15 cellular contexts compared by ENCODE assay signal in genomic region chr17:81899514-81900166, GRCh38. TPM values are rescaled to one million over a fixed set of nuclear protein-coding genes. Genes with fewer than 3 reads are reported as not detected.
"Had no signal": no experiment of that assay in that cellular context is flagged by ENCODE, and none has a peak within 500 bp of the region (broad histone marks: within the 10 kb centered on the region; RNA-seq: fewer than 3 reads in every experiment).

No MANE protein-coding gene starts in this region.

- H3K9me3 ChIP-seq: gastrocnemius medialis, ovary, tibial artery had no signal

- H3K27me3 ChIP-seq: gastrocnemius medialis, ovary, tibial artery had no signal

- ATAC-seq: activated T-helper 17 cell treated with anti-CD3 and anti-CD28 coated beads, Interleukin-2, amount 50 U/mL, for 72 hours; gastrocnemius medialis; left lobe of liver; T-helper 17 cell had no signal

- H3K27ac Mint-ChIP-seq: activated B cell treated with CpG ODN at 0.5 μM for 24 hours; activated CD4-positive, alpha-beta T cell treated with anti-CD3 and anti-CD28 coated beads, Interleukin-2, amount 10 ng/mL, durations not matched to agents 24 days and 14 days; activated naive CD4-positive, alpha-beta T cell treated with anti-CD3 and anti-CD28 coated beads for 36 hours; activated T-helper 17 cell treated with anti-CD3 and anti-CD28 coated beads, Interleukin-2, amount 50 U/mL, for 72 hours; nephron; T-helper 17 cell had no signal

- H3K4me3 ChIP-seq: gastrocnemius medialis, ovary, tibial artery had no signal

- H3K27ac ChIP-seq: gastrocnemius medialis, ovary, tibial artery had no signal

- H3K36me3 ChIP-seq: ovary had no signal

- H3K4me3 Mint-ChIP-seq: activated B cell treated with CpG ODN at 0.5 μM for 24 hours; activated CD4-positive, alpha-beta T cell treated with anti-CD3 and anti-CD28 coated beads, Interleukin-2, amount 10 ng/mL, durations not matched to agents 24 days and 14 days; activated naive CD4-positive, alpha-beta T cell treated with anti-CD3 and anti-CD28 coated beads for 36 hours; activated T-helper 17 cell treated with anti-CD3 and anti-CD28 coated beads, Interleukin-2, amount 50 U/mL, for 72 hours; nephron; T-helper 17 cell had no signal

- H3K4me1 Mint-ChIP-seq: nephron had no signal

- DNase-seq: activated B cell treated with CpG ODN at 0.5 μM for 24 hours; activated CD4-positive, alpha-beta T cell treated with anti-CD3 and anti-CD28 coated beads, Interleukin-2, amount 10 ng/mL, durations not matched to agents 24 days and 14 days; activated naive CD4-positive, alpha-beta T cell treated with anti-CD3 and anti-CD28 coated beads for 36 hours; cortex of kidney; effector CD8-positive, alpha-beta T cell; islet precursor cell; mammary epithelial cell; ovary; retina; T-helper 17 cell; tibial artery had no signal

- H3K9me3 Mint-ChIP-seq: activated B cell treated with CpG ODN at 0.5 μM for 24 hours; activated CD4-positive, alpha-beta T cell treated with anti-CD3 and anti-CD28 coated beads, Interleukin-2, amount 10 ng/mL, durations not matched to agents 24 days and 14 days; activated naive CD4-positive, alpha-beta T cell treated with anti-CD3 and anti-CD28 coated beads for 36 hours; activated T-helper 17 cell treated with anti-CD3 and anti-CD28 coated beads, Interleukin-2, amount 50 U/mL, for 72 hours; nephron had no signal

RNA-seq across cellular contexts. Expression of gene NPB, which starts 2.4 kb away (rescaled TPM):
- total RNA-seq: mammary epithelial cell, T-helper 17 cell had no signal
